Comparison of ENCODE assay signal across 18 cellular contexts in genomic region chr18:63234432-63234831, GRCh38.
DNase-seq lines count a peak whose midpoint lies in the region; ATAC-seq and TF ChIP-seq lines count a peak whose summit lies in the region.
"Had no signal": no experiment of that assay in that cellular context is flagged by ENCODE, and none has a peak within 500 bp of the region (broad histone marks: within the 10 kb centered on the region; RNA-seq: fewer than 3 reads in every experiment).

No MANE protein-coding gene starts in this region.

- peak overlapping the region; percentile 86 for H3K27ac Mint-ChIP-seq in activated CD4-positive, alpha-beta T cell treated with anti-CD3 and anti-CD28 coated beads for 36 hours
- peak overlapping the region in 2 of 3 donors; percentile 17 to 20 for H3K27ac Mint-ChIP-seq in IgD-negative memory B cell
- H3K27ac Mint-ChIP-seq in activated naive CD8-positive, alpha-beta T cell treated with anti-CD3 and anti-CD28 coated beads, Interleukin-2, amount 10 ng/mL, durations not matched to agents 7 days and 5 days = peak overlapping the region; percentile 62
- peak overlapping the region; percentile 36 to 73 for H3K27ac Mint-ChIP-seq in natural killer cell treated with Interleukin-12 subunit alpha and Interleukin-12 subunit beta and Interleukin-15 and Interleukin-18, amount 100 ng/mL, for 72 hours

- CTCF ChIA-PET in activated CD4-positive, alpha-beta T cell treated with anti-CD3 and anti-CD28 coated beads for 36 hours (lab: Charles Lee) = interaction anchor here (0.6 to 0.9 kb wide), 2 partner anchors 54 to 79 kb away, joined by 3 to 5 read pairs; no protein-coding TSS in a partner anchor

- H3K4me3 ChIP-seq in psoas muscle = no peak overlapping the region
- no peak overlapping the region for H3K4me3 ChIP-seq in lower lobe of right lung
- H3K4me3 ChIP-seq: testis had no signal

- peaks cover 25% of the 10 kb centered on the region for H3K9me3 Mint-ChIP-seq in activated CD4-positive, alpha-beta T cell treated with anti-CD3 and anti-CD28 coated beads for 36 hours (ENCODE audit: low read depth)
- H3K9me3 Mint-ChIP-seq in IgD-negative memory B cell = peaks cover 0 to 9% (median 0%) of the 10 kb centered on the region in 3 donors
- no peaks in the 10 kb centered on the region for H3K9me3 Mint-ChIP-seq in activated naive CD8-positive, alpha-beta T cell treated with anti-CD3 and anti-CD28 coated beads, Interleukin-2, amount 10 ng/mL, durations not matched to agents 7 days and 5 days
- H3K9me3 Mint-ChIP-seq in natural killer cell treated with Interleukin-12 subunit alpha and Interleukin-12 subunit beta and Interleukin-15 and Interleukin-18, amount 100 ng/mL, for 72 hours = no peaks in the 10 kb centered on the region

- H3K27me3 Mint-ChIP-seq in activated CD4-positive, alpha-beta T cell treated with anti-CD3 and anti-CD28 coated beads for 36 hours = no peaks in the 10 kb centered on the region
- H3K27me3 Mint-ChIP-seq in IgD-negative memory B cell = no peaks in the 10 kb centered on the region
- H3K27me3 Mint-ChIP-seq in activated naive CD8-positive, alpha-beta T cell treated with anti-CD3 and anti-CD28 coated beads, Interleukin-2, amount 10 ng/mL, durations not matched to agents 7 days and 5 days = no peaks in the 10 kb centered on the region
- no peaks in the 10 kb centered on the region for H3K27me3 Mint-ChIP-seq in natural killer cell treated with Interleukin-12 subunit alpha and Interleukin-12 subunit beta and Interleukin-15 and Interleukin-18, amount 100 ng/mL, for 72 hours

- peaks cover 58% of the 10 kb centered on the region for H3K36me3 Mint-ChIP-seq in activated CD4-positive, alpha-beta T cell treated with anti-CD3 and anti-CD28 coated beads for 36 hours (ENCODE audit: low read depth)
- peaks cover 14% of the 10 kb centered on the region for H3K36me3 Mint-ChIP-seq in IgD-negative memory B cell
- H3K36me3 Mint-ChIP-seq in activated naive CD8-positive, alpha-beta T cell treated with anti-CD3 and anti-CD28 coated beads, Interleukin-2, amount 10 ng/mL, durations not matched to agents 7 days and 5 days = peaks cover 71% of the 10 kb centered on the region
- H3K36me3 Mint-ChIP-seq in natural killer cell treated with Interleukin-12 subunit alpha and Interleukin-12 subunit beta and Interleukin-15 and Interleukin-18, amount 100 ng/mL, for 72 hours = peaks cover 13% of the 10 kb centered on the region

- H3K27me3 ChIP-seq in psoas muscle (ENCODE audit: insufficient read depth in 3 of 3, low read length in 2 of 3) (no peaks in the 10 kb centered on the region), lower lobe of right lung (ENCODE audit: low read depth) (no peaks in the 10 kb centered on the region)
- H3K27me3 ChIP-seq: BE2C, testis had no signal

- peaks cover 86% of the 10 kb centered on the region for H3K4me1 Mint-ChIP-seq in activated CD4-positive, alpha-beta T cell treated with anti-CD3 and anti-CD28 coated beads for 36 hours
- peaks cover 43 to 54% (median 51%) of the 10 kb centered on the region in 3 donors for H3K4me1 Mint-ChIP-seq in IgD-negative memory B cell
- H3K4me1 Mint-ChIP-seq in activated naive CD8-positive, alpha-beta T cell treated with anti-CD3 and anti-CD28 coated beads, Interleukin-2, amount 10 ng/mL, durations not matched to agents 7 days and 5 days = peaks cover 71% of the 10 kb centered on the region
- H3K4me1 Mint-ChIP-seq in natural killer cell treated with Interleukin-12 subunit alpha and Interleukin-12 subunit beta and Interleukin-15 and Interleukin-18, amount 100 ng/mL, for 72 hours (ENCODE audit: low read depth in 2 of 2) = peaks cover 44 to 47% of the 10 kb centered on the region in 2 donors

- no peaks in the 10 kb centered on the region for H3K9me3 ChIP-seq in psoas muscle
- H3K9me3 ChIP-seq in lower lobe of right lung = no peaks in the 10 kb centered on the region
- H3K9me3 ChIP-seq: BE2C, testis had no signal

- H3K4me3 Mint-ChIP-seq in activated CD4-positive, alpha-beta T cell treated with anti-CD3 and anti-CD28 coated beads for 36 hours = peak overlapping the region; percentile 24
- peak overlapping the region; percentile 3 to 57 (median 26) for H3K4me3 Mint-ChIP-seq in IgD-negative memory B cell
- H3K4me3 Mint-ChIP-seq in activated naive CD8-positive, alpha-beta T cell treated with anti-CD3 and anti-CD28 coated beads, Interleukin-2, amount 10 ng/mL, durations not matched to agents 7 days and 5 days = peak overlapping the region; percentile 66
- H3K4me3 Mint-ChIP-seq in natural killer cell treated with Interleukin-12 subunit alpha and Interleukin-12 subunit beta and Interleukin-15 and Interleukin-18, amount 100 ng/mL, for 72 hours = peak overlapping the region; percentile 48

- DNase-seq in activated CD4-positive, alpha-beta T cell treated with anti-CD3 and anti-CD28 coated beads for 36 hours = no peak
- DNase-seq in activated CD4-positive, alpha-beta T cell treated with anti-CD3 and anti-CD28 coated beads, Interleukin-2, amount 50 U/mL, for 4 hours = no peak
- DNase-seq in activated naive CD8-positive, alpha-beta T cell treated with anti-CD3 and anti-CD28 coated beads, Interleukin-2, amount 10 ng/mL, durations not matched to agents 7 days and 5 days = no peak
- DNase-seq in natural killer cell treated with Interleukin-12 subunit alpha and Interleukin-12 subunit beta and Interleukin-15 and Interleukin-18, amount 100 ng/mL, for 72 hours (ENCODE audit: low spot score) = no peak
- DNase-seq in psoas muscle (no peak), lower lobe of right lung (no peak), NCI-H345 (lab: John Stamatoyannopoulos, UW) (no peak)
- DNase-seq: 8988T; activated CD4-positive, CD25-positive, alpha-beta regulatory T cell; BE2C; NCI-H1105; NCI-H2107; NCI-H524 treated with DMSO at 0.1 percent for 48 hours; SHP77 treated with DMSO at 0.1 percent for 48 hours; small intestine; stimulated activated CD4-positive, alpha-beta T cell treated with anti-CD3 and anti-CD28 coated beads, Interleukin-4, amount 100 ng/mL, for 24 hours; testis had no signal

- TF ChIP-seq CTCF in psoas muscle (IDR thresholded peaks at IDR 0.05) (no peak), lower lobe of right lung (IDR thresholded peaks at IDR 0.05) (no peak)

- POLR2A ChIA-PET in activated CD4-positive, alpha-beta T cell treated with anti-CD3 and anti-CD28 coated beads for 36 hours (lab: Charles Lee) = no interaction called here
- POLR2A ChIA-PET in activated naive CD8-positive, alpha-beta T cell treated with anti-CD3 and anti-CD28 coated beads, Interleukin-2, amount 10 ng/mL, durations not matched to agents 7 days and 5 days (lab: Charles Lee) = interaction anchor here (1.1 kb wide), 1 partner anchor 34 kb away, joined by 3 read pairs; no protein-coding TSS in a partner anchor

- no peak overlapping the region for H3K27ac ChIP-seq in psoas muscle
- no peak overlapping the region for H3K27ac ChIP-seq in lower lobe of right lung
- H3K27ac ChIP-seq: testis had no signal

- H3K36me3 ChIP-seq in psoas muscle (ENCODE audit: insufficient read depth in 1 of 2, low read depth in 1 of 2) (no peaks in the 10 kb centered on the region), lower lobe of right lung (no peaks in the 10 kb centered on the region)
- H3K36me3 ChIP-seq: BE2C had no signal

- 95 to 97% (median 95%) methylated on average over 4 to 5 of the region's 5 CpGs for WGBS in psoas muscle, 3 donors

- ATAC-seq in activated CD4-positive, alpha-beta T cell treated with anti-CD3 and anti-CD28 coated beads for 36 hours = peak; percentile 27
- ATAC-seq in activated naive CD8-positive, alpha-beta T cell treated with anti-CD3 and anti-CD28 coated beads, Interleukin-2, amount 10 ng/mL, durations not matched to agents 7 days and 5 days (ENCODE audit: low read depth) = no peak
- ATAC-seq in natural killer cell treated with Interleukin-12 subunit alpha and Interleukin-12 subunit beta and Interleukin-15 and Interleukin-18, amount 100 ng/mL, for 72 hours = no peak
- ATAC-seq in psoas muscle (no peak), lower lobe of right lung (no peak)

- intact Hi-C loops in activated CD4-positive, alpha-beta T cell treated with anti-CD3 and anti-CD28 coated beads for 36 hours (cut with DNase I, micrococcal nuclease) = loop anchor here in 1 of 2 experiments (1.0 kb wide), 1 partner anchor 38 kb away; no protein-coding TSS in a partner anchor
- intact Hi-C loops in psoas muscle (cut with DNase I) = no loop called here
- intact Hi-C loops in lower lobe of right lung (cut with DNase I) = no loop called here

- H3K4me1 ChIP-seq in psoas muscle (peaks cover 29% of the 10 kb centered on the region), lower lobe of right lung (peaks cover 33% of the 10 kb centered on the region)
- H3K4me1 ChIP-seq: BE2C had no signal

Comparison
In these comparisons a context has a peak if more than half of its experiments do, and no peak if none do; other contexts are left out.
1. H3K27ac Mint-ChIP-seq: peak in every context shown above with its lines; median percentile 86 in activated CD4-positive, alpha-beta T cell treated with anti-CD3 and anti-CD28 coated beads for 36 hours; 62 in activated naive CD8-positive, alpha-beta T cell treated with anti-CD3 and anti-CD28 coated beads, Interleukin-2, amount 10 ng/mL, durations not matched to agents 7 days and 5 days; 54 in natural killer cell treated with Interleukin-12 subunit alpha and Interleukin-12 subunit beta and Interleukin-15 and Interleukin-18, amount 100 ng/mL, for 72 hours; 18 in IgD-negative memory B cell.